ENCODE assay signal across 1 cellular context in the genomic region with DNA sequence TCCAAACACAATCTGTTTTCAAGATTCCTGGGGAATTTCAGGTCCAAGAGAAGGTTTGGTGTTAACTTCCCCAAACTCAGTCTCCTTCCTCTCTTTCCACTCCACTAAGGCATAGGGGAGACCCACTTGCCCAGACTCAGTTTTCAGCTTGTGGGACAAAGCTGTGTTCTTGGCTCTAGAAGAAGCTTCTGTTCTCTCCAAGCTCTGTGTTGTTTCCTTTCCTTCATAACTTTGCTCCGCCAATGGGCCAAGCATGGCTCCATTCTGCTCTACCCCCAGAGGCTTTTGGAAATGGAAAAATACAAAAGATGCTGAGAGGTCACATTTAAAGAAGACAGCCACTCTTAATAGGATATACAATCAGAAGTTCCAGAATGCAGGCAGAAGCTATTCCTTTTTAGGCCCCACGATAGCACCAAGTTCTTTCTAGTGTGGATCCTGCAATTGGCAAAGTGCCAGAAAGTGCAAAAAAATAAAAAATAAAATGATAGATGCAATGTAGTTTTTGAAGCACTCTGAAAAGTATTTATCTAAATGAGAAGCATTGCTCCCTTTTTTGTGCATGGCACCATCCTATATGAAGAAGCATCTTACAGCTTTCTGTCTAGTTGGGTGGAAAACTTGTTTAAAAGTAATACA.
TF ChIP-seq lines count a peak whose summit lies in the region.

No MANE protein-coding gene starts in this region.

TF ChIP-seq in GM23338, 12 proteins besides CTCF, POLR2A, EP300 and RAD21 (continued from another document):
- no peak for TF ChIP-seq REST (IDR thresholded peaks at IDR 0.05; ENCODE audit: unreplicated experiment)
- no peak for TF ChIP-seq STAT1 (IDR thresholded peaks at IDR 0.05; ENCODE audit: unreplicated experiment)
- no peak for TF ChIP-seq ZNF331 (CRISPR knock-in tag; IDR thresholded peaks at IDR 0.05; ENCODE audit: low read depth)
- TF ChIP-seq NANOG (IDR thresholded peaks at IDR 0.05; ENCODE audit: borderline replicate concordance): no peak
- no peak for TF ChIP-seq JUNB (IDR thresholded peaks at IDR 0.05; ENCODE audit: unreplicated experiment)
- no peak for TF ChIP-seq CREB1 (CRISPR knock-in tag; IDR thresholded peaks at IDR 0.05; ENCODE audit: low read depth)
- TF ChIP-seq ETS1 (IDR thresholded peaks at IDR 0.05): no peak
- TF ChIP-seq ZNF462 (CRISPR knock-in tag; IDR thresholded peaks at IDR 0.05): no peak
- no peak for TF ChIP-seq ZNF114 (CRISPR knock-in tag; IDR thresholded peaks at IDR 0.05)
